18 cellular contexts compared by ENCODE assay signal in the genomic region with DNA sequence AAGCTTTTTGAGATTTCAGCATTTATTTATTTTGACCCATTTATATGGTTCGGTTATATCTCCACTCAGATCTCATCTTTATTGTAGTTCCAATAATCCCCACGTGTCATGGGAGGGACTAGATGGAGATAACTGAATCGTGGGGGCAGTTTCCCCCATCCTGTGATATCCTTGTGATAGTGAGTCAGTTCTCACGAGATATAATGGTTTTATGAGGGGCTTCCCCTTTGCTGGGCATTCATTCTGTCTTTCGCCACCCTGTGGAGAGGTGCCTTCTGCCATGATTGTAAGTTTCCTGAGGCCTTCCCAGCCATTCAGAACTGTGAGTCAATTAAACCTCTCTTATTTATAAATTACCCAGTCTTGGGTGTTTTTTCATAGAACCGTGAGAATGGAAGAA.
DNase-seq lines count a peak whose midpoint lies in the region; ATAC-seq and TF ChIP-seq lines count a peak whose summit lies in the region.
"Had no signal": no experiment of that assay in that cellular context is flagged by ENCODE, and none has a peak within 500 bp of the region (broad histone marks: within the 10 kb centered on the region; RNA-seq: fewer than 3 reads in every experiment).

No MANE protein-coding gene starts in this region.

- CTCF ChIA-PET in A673 (lab: Charles Lee) = no interaction called here

- POLR2A ChIA-PET in A673 (lab: Charles Lee; ENCODE audit: low non-redundant PET) = no interaction called here

- TF ChIP-seq CTCF in A673 (conservative IDR thresholded peaks at IDR 0.05; ENCODE audit: low read depth, low read length) (no peak), RWPE2 (IDR thresholded peaks at IDR 0.05; ENCODE audit: poor library complexity, severe bottlenecking) (no peak), VCaP (conservative IDR thresholded peaks at IDR 0.05) (no peak)

- intact Hi-C loops in A673 (cut with micrococcal nuclease; ENCODE audit: unreplicated experiment) = no loop called here

- BruUV-seq in A673 (replicated peaks; lab: Mats Ljungman, UMichigan) = no TSS peak

- H3K36me3 ChIP-seq in A673 (ENCODE audit: insufficient read depth, low read length, poor library complexity, severe bottlenecking) (no peaks in the 10 kb centered on the region), RWPE2 (ENCODE audit: low read depth) (no peaks in the 10 kb centered on the region)
- H3K36me3 ChIP-seq: BLaER1 had no signal

- H3K4me1 ChIP-seq in A673 (ENCODE audit: insufficient read depth, low read length, poor library complexity, severe bottlenecking) = peaks cover 22% of the 10 kb centered on the region
- peaks cover 17% of the 10 kb centered on the region for H3K4me1 ChIP-seq in RWPE2 (ENCODE audit: insufficient read depth, poor library complexity, severe bottlenecking)
- H3K4me1 ChIP-seq: BLaER1 had no signal

- H3K9me3 Mint-ChIP-seq in activated naive CD8-positive, alpha-beta T cell treated with anti-CD3 and anti-CD28 coated beads, Interleukin-2, amount 50 U/mL, for 24 hours = no peaks in the 10 kb centered on the region
- peaks cover 2% of the 10 kb centered on the region for H3K9me3 Mint-ChIP-seq in activated naive CD8-positive, alpha-beta T cell treated with anti-CD3 and anti-CD28 coated beads for 36 hours
- H3K9me3 Mint-ChIP-seq: CD4-positive, alpha-beta memory T cell; HFFc6 had no signal

- H3K27ac ChIP-seq in A673 (ENCODE audit: low read depth, low read length, poor library complexity, severe bottlenecking) (no peak overlapping the region), RWPE2 (ENCODE audit: poor library complexity, severe bottlenecking) (peak overlapping the region; percentile 32), VCaP (peak overlapping the region; percentile 53)
- H3K27ac ChIP-seq: BLaER1, HL-60 had no signal

- H3K27me3 ChIP-seq in A673 (replicated peaks; ENCODE audit: insufficient read depth, low read depth, low read length, poor library complexity) (no peaks in the 10 kb centered on the region), RWPE2 (ENCODE audit: insufficient read depth, poor library complexity, severe bottlenecking) (no peaks in the 10 kb centered on the region)
- H3K27me3 ChIP-seq: BLaER1 had no signal

- no peak for TF ChIP-seq POLR2A in erythroblast (IDR thresholded peaks at IDR 0.05; ENCODE audit: low read length)

- no peak overlapping the region for H3K4me3 Mint-ChIP-seq in activated naive CD8-positive, alpha-beta T cell treated with anti-CD3 and anti-CD28 coated beads, Interleukin-2, amount 50 U/mL, for 24 hours
- H3K4me3 Mint-ChIP-seq in activated naive CD8-positive, alpha-beta T cell treated with anti-CD3 and anti-CD28 coated beads for 36 hours = no peak overlapping the region
- H3K4me3 Mint-ChIP-seq: CD14-positive monocyte; CD4-positive, alpha-beta memory T cell; HFFc6 had no signal

- DNase-seq in activated naive CD8-positive, alpha-beta T cell treated with anti-CD3 and anti-CD28 coated beads, Interleukin-2, amount 50 U/mL, for 24 hours = no peak
- DNase-seq in activated naive CD8-positive, alpha-beta T cell treated with anti-CD3 and anti-CD28 coated beads for 36 hours = no peak
- DNase-seq in A673 (ENCODE audit: low spot score) (peak; percentile 33), RWPE2 (ENCODE audit: low spot score) (no peak), erythroblast (lab: John Stamatoyannopoulos, UW) (no peak), cortex of kidney (lab: John Stamatoyannopoulos, UW) (no peak)
- DNase-seq: CD4-positive, alpha-beta memory T cell; DMS79; GDM1; GOT3; H7; HFFc6 had no signal

- no peaks in the 10 kb centered on the region for H3K36me3 Mint-ChIP-seq in activated naive CD8-positive, alpha-beta T cell treated with anti-CD3 and anti-CD28 coated beads, Interleukin-2, amount 50 U/mL, for 24 hours (ENCODE audit: low read depth)
- H3K36me3 Mint-ChIP-seq in activated naive CD8-positive, alpha-beta T cell treated with anti-CD3 and anti-CD28 coated beads for 36 hours = no peaks in the 10 kb centered on the region
- H3K36me3 Mint-ChIP-seq: CD14-positive monocyte; CD4-positive, alpha-beta memory T cell had no signal

- H3K4me3 ChIP-seq in A673 (ENCODE audit: low read depth, low read length, poor library complexity, severe bottlenecking) = no peak overlapping the region
- no peak overlapping the region for H3K4me3 ChIP-seq in RWPE2 (ENCODE audit: severe bottlenecking)
- H3K4me3 ChIP-seq: BLaER1 had no signal

- H3K9me3 ChIP-seq in A673 (ENCODE audit: low read depth, low read length, poor library complexity, severe bottlenecking) (no peaks in the 10 kb centered on the region), RWPE2 (ENCODE audit: severe bottlenecking) (no peaks in the 10 kb centered on the region)
- H3K9me3 ChIP-seq: BLaER1 had no signal

- peaks cover 28% of the 10 kb centered on the region for H3K4me1 Mint-ChIP-seq in activated naive CD8-positive, alpha-beta T cell treated with anti-CD3 and anti-CD28 coated beads, Interleukin-2, amount 50 U/mL, for 24 hours
- H3K4me1 Mint-ChIP-seq in activated naive CD8-positive, alpha-beta T cell treated with anti-CD3 and anti-CD28 coated beads for 36 hours = peaks cover 8% of the 10 kb centered on the region
- H3K4me1 Mint-ChIP-seq: CD14-positive monocyte; CD4-positive, alpha-beta memory T cell had no signal

- ATAC-seq in activated naive CD8-positive, alpha-beta T cell treated with anti-CD3 and anti-CD28 coated beads, Interleukin-2, amount 50 U/mL, for 24 hours = peak; percentile 65
- ATAC-seq in RWPE2 (ENCODE audit: low read depth) (no peak), GM18868 (IDR thresholded peaks at IDR 0.05; ENCODE audit: unreplicated experiment) (no peak)
- ATAC-seq: HCT116 had no signal

- peaks cover 2% of the 10 kb centered on the region for H3K27me3 Mint-ChIP-seq in activated naive CD8-positive, alpha-beta T cell treated with anti-CD3 and anti-CD28 coated beads, Interleukin-2, amount 50 U/mL, for 24 hours
- H3K27me3 Mint-ChIP-seq in activated naive CD8-positive, alpha-beta T cell treated with anti-CD3 and anti-CD28 coated beads for 36 hours = no peaks in the 10 kb centered on the region

- peak overlapping the region; percentile 30 for H3K27ac Mint-ChIP-seq in activated naive CD8-positive, alpha-beta T cell treated with anti-CD3 and anti-CD28 coated beads, Interleukin-2, amount 50 U/mL, for 24 hours
- no peak overlapping the region for H3K27ac Mint-ChIP-seq in activated naive CD8-positive, alpha-beta T cell treated with anti-CD3 and anti-CD28 coated beads for 36 hours
- H3K27ac Mint-ChIP-seq: CD14-positive monocyte; CD4-positive, alpha-beta memory T cell; HFFc6 had no signal
